In the genomic region with DNA sequence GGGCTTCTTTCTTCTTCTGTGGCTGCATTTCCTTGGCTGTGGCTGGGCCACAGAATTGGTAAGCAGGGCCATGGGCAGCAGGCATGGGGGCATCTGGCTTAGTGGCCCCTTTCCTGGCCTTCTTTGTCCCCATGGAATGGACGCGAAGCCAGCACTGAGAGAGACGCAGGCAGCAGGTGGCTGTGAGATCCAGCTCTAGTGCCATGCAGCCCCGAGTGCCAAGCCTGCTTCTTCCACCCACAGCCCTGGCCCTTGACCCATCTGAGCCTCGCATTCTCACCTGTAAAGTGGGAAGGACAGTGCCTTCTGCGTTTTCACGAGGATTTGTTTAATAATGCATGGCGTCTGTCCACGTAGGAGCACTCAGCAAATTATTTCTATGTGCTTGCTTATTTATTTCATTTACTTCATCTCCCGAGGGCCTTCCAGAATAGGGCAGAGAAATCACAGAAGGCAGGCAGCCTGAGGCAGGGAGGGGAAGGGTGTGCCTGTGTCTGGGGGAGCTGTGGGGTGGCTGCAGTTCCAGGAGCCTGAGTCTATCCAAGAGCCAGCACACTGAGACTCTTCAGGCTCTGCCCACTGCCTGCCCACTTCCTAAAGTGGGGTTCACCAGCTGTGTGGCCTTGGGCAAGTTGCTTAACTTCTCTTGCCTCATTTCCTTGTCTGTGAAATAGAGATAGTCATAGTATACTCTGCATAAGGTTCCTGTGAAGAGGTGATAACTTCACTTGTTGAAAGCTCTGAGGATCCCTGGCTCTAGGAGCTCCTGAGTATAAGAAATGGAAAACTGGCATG, we compare ENCODE assay signal across 23 cellular contexts. TPM values are rescaled to one million over a fixed set of nuclear protein-coding genes. Genes with fewer than 3 reads are reported as not detected.
A peak's percentile ranks its signal among the peaks of the same experiment; 100 is the strongest.
DNase-seq lines count a peak whose midpoint lies in the region; ATAC-seq and TF ChIP-seq lines count a peak whose summit lies in the region.
"Had no signal": no experiment of that assay in that cellular context is flagged by ENCODE, and none has a peak within 500 bp of the region (broad histone marks: within the 10 kb centered on the region; RNA-seq: fewer than 3 reads in every experiment).

No MANE protein-coding gene starts in this region.

- H3K36me3 ChIP-seq in lower lobe of right lung = no peaks in the 10 kb centered on the region
- no peaks in the 10 kb centered on the region for H3K36me3 ChIP-seq in upper lobe of left lung
- H3K36me3 ChIP-seq: BE2C, SJSA1, vagina had no signal

- H3K4me1 Mint-ChIP-seq in T-helper 17 cell = peaks cover 2% of the 10 kb centered on the region
- H3K4me1 Mint-ChIP-seq in type B pancreatic cell (ENCODE audit: unreplicated experiment) = peaks cover 7% of the 10 kb centered on the region
- no peaks in the 10 kb centered on the region for H3K4me1 Mint-ChIP-seq in activated naive CD4-positive, alpha-beta T cell treated with anti-CD3 and anti-CD28 coated beads for 36 hours (ENCODE audit: low read depth)
- H3K4me1 Mint-ChIP-seq: activated B cell treated with CpG ODN at 0.5 μM for 24 hours, memory B cell had no signal

- H3K4me3 Mint-ChIP-seq in T-helper 17 cell (no peak overlapping the region), type B pancreatic cell (no peak overlapping the region)
- no peak overlapping the region for H3K4me3 Mint-ChIP-seq in activated naive CD4-positive, alpha-beta T cell treated with anti-CD3 and anti-CD28 coated beads for 36 hours
- H3K4me3 Mint-ChIP-seq: activated B cell treated with CpG ODN at 0.5 μM for 24 hours; activated CD8-positive, alpha-beta T cell treated with anti-CD3 and anti-CD28 coated beads for 36 hours; memory B cell; naive thymus-derived CD8-positive, alpha-beta T cell; T-helper 2 cell treated with Interferon-gamma antibody and Interleukin-4, amounts not matched to agents 5 μg/mL and 100 μg/mL, for 36 hours had no signal

- H3K4me1 ChIP-seq in lower lobe of right lung = peaks cover 5% of the 10 kb centered on the region
- peaks cover 0 to 11% (median 8%) of the 10 kb centered on the region in 4 donors for H3K4me1 ChIP-seq in upper lobe of left lung
- H3K4me1 ChIP-seq: vagina had no signal

- H3K9me3 ChIP-seq in lower lobe of right lung = no peaks in the 10 kb centered on the region
- H3K9me3 ChIP-seq in upper lobe of left lung = no peaks in the 10 kb centered on the region
- no peaks in the 10 kb centered on the region for H3K9me3 ChIP-seq in T-helper 17 cell (ENCODE audit: control insufficient read depth, low read length, poor library complexity, severe bottlenecking)
- H3K9me3 ChIP-seq: BE2C, SJSA1, vagina had no signal

- CTCF ChIA-PET in activated naive CD4-positive, alpha-beta T cell treated with anti-CD3 and anti-CD28 coated beads for 36 hours (lab: Charles Lee) = interaction anchor here (0.6 kb wide), 1 partner anchor 629 kb away, joined by 4 read pairs; no protein-coding TSS in a partner anchor

- H3K27ac Mint-ChIP-seq in T-helper 17 cell (no peak overlapping the region), type B pancreatic cell (no peak overlapping the region)
- H3K27ac Mint-ChIP-seq in activated naive CD4-positive, alpha-beta T cell treated with anti-CD3 and anti-CD28 coated beads for 36 hours = no peak overlapping the region
- H3K27ac Mint-ChIP-seq: activated B cell treated with CpG ODN at 0.5 μM for 24 hours; activated CD8-positive, alpha-beta T cell treated with anti-CD3 and anti-CD28 coated beads for 36 hours; memory B cell; progenitor cell of endocrine pancreas; T-helper 2 cell treated with Interferon-gamma antibody and Interleukin-4, amounts not matched to agents 5 μg/mL and 100 μg/mL, for 36 hours had no signal

- no peak overlapping the region for H3K4me3 ChIP-seq in lower lobe of right lung
- no peak overlapping the region for H3K4me3 ChIP-seq in upper lobe of left lung
- H3K4me3 ChIP-seq: SJSA1, skin epidermis, vagina had no signal

- H3K36me3 Mint-ChIP-seq in T-helper 17 cell (ENCODE audit: low read depth) = peaks cover 3% of the 10 kb centered on the region
- no peaks in the 10 kb centered on the region for H3K36me3 Mint-ChIP-seq in type B pancreatic cell
- no peaks in the 10 kb centered on the region for H3K36me3 Mint-ChIP-seq in activated naive CD4-positive, alpha-beta T cell treated with anti-CD3 and anti-CD28 coated beads for 36 hours (ENCODE audit: low read depth)
- H3K36me3 Mint-ChIP-seq: memory B cell; naive thymus-derived CD8-positive, alpha-beta T cell had no signal

- 84% methylated on average over 10 of the region's 10 CpGs for WGBS in upper lobe of left lung, 2 donors

- ATAC-seq in Right ventricle myocardium inferior (no peak), Right ventricle myocardium superior (ENCODE audit: poor library complexity) (no peak), lower lobe of right lung (peak; percentile 22 to 70), upper lobe of left lung (ENCODE audit: low FRiP score in 2 of 2) (peak; percentile 34 to 48), T-helper 17 cell (no peak)
- ATAC-seq: activated CD8-positive, alpha-beta T cell treated with anti-CD3 and anti-CD28 coated beads for 36 hours; naive thymus-derived CD8-positive, alpha-beta T cell had no signal

- DNase-seq in Right ventricle myocardium inferior (ENCODE audit: missing footprints) = peak; percentile 61
- DNase-seq in Right ventricle myocardium superior = no peak
- peak; percentile 89 for DNase-seq in SKM-1 treated with dmso at 0.1 percent for 144 hours (lab: John Stamatoyannopoulos, UW; ENCODE audit: unreplicated experiment)
- DNase-seq in lower lobe of right lung = peak; percentile 71
- peak in 1 of 2 donors; percentile 58 for DNase-seq in upper lobe of left lung
- no peak for DNase-seq in T-helper 17 cell
- no peak for DNase-seq in type B pancreatic cell (ENCODE audit: extremely low spot score, unreplicated experiment)
- DNase-seq in activated naive CD4-positive, alpha-beta T cell treated with anti-CD3 and anti-CD28 coated beads for 36 hours = no peak
- DNase-seq: activated B cell treated with CpG ODN at 0.5 μM for 24 hours; activated CD8-positive, alpha-beta T cell treated with anti-CD3 and anti-CD28 coated beads for 36 hours; activated naive CD4-positive, alpha-beta T cell treated with Interleukin-2 at 50 U/mL for 16 hours; activated T-cell treated with anti-CD3 and anti-CD28 coated beads, Interleukin-2, amount 50 U/mL, for 1 hour; BE2C; naive thymus-derived CD8-positive, alpha-beta T cell; NCI-H1694 treated with DMSO at 0.1 percent for 48 hours; NCI-H345; stimulated activated CD4-positive, alpha-beta T cell treated with anti-CD3 and anti-CD28 coated beads, Interleukin-4, amount 100 ng/mL, for 1 hour had no signal

- TF ChIP-seq CTCF in lower lobe of right lung (IDR thresholded peaks at IDR 0.05) (no peak), upper lobe of left lung (IDR thresholded peaks at IDR 0.05) (no peak), type B pancreatic cell (conservative IDR thresholded peaks at IDR 0.05) (no peak)

- H3K27ac ChIP-seq in lower lobe of right lung (no peak overlapping the region), upper lobe of left lung (peak overlapping the region in 3 of 4 donors; percentile 31 to 76 (median 44))
- H3K27ac ChIP-seq: SJSA1, skin epidermis, vagina had no signal

- no peaks in the 10 kb centered on the region for H3K9me3 Mint-ChIP-seq in type B pancreatic cell
- no peaks in the 10 kb centered on the region for H3K9me3 Mint-ChIP-seq in activated naive CD4-positive, alpha-beta T cell treated with anti-CD3 and anti-CD28 coated beads for 36 hours
- H3K9me3 Mint-ChIP-seq: activated B cell treated with CpG ODN at 0.5 μM for 24 hours; activated CD8-positive, alpha-beta T cell treated with anti-CD3 and anti-CD28 coated beads for 36 hours; memory B cell; naive thymus-derived CD8-positive, alpha-beta T cell; T-helper 2 cell treated with Interferon-gamma antibody and Interleukin-4, amounts not matched to agents 5 μg/mL and 100 μg/mL, for 36 hours had no signal

- TF ChIP-seq EP300 in upper lobe of left lung (IDR thresholded peaks at IDR 0.05) = no peak

- no peaks in the 10 kb centered on the region for H3K27me3 ChIP-seq in lower lobe of right lung (ENCODE audit: low read depth)
- H3K27me3 ChIP-seq in upper lobe of left lung = no peaks in the 10 kb centered on the region
- H3K27me3 ChIP-seq: BE2C, vagina had no signal

- intact Hi-C loops in Right ventricle myocardium inferior (cut with DNase I) (no loop called here), Right ventricle myocardium superior (cut with DNase I) (no loop called here), lower lobe of right lung (cut with DNase I) (no loop called here)
- intact Hi-C loops in activated naive CD4-positive, alpha-beta T cell treated with anti-CD3 and anti-CD28 coated beads for 36 hours (cut with micrococcal nuclease) = no loop called here

- TF ChIP-seq POLR2A in upper lobe of left lung (IDR thresholded peaks at IDR 0.05) = no peak

- H3K27me3 Mint-ChIP-seq in T-helper 17 cell = peaks cover 20% of the 10 kb centered on the region
- H3K27me3 Mint-ChIP-seq in type B pancreatic cell = peaks cover 20% of the 10 kb centered on the region
- H3K27me3 Mint-ChIP-seq in activated naive CD4-positive, alpha-beta T cell treated with anti-CD3 and anti-CD28 coated beads for 36 hours (ENCODE audit: low read depth) = peaks cover 2% of the 10 kb centered on the region

RNA-seq across cellular contexts. Expression of a gene that starts 55.2 kb away (rescaled TPM):
- total RNA-seq in Right ventricle myocardium inferior (1.4 TPM), Right ventricle myocardium superior (1.8 TPM), lower lobe of right lung (5.0 TPM), upper lobe of left lung (1 to 10 TPM; 2.1 to 8.2 (median 4.3) TPM), T-helper 17 cell (1 to 10 TPM; 3.3 to 3.6 TPM), type B pancreatic cell (ENCODE audit: low replicate concordance) (2.6 and 4.0 TPM in 2 replicates)
- under 1 TPM; 0.52 to 0.76 TPM for total RNA-seq in activated naive CD4-positive, alpha-beta T cell treated with anti-CD3 and anti-CD28 coated beads for 36 hours
- total RNA-seq: SJSA1 had no signal

Comparison
In these comparisons a context has a peak if more than half of its experiments do, and no peak if none do; other contexts are left out.
1. DNase-seq: peak in Right ventricle myocardium inferior (single experiment), SKM-1 treated with dmso at 0.1 percent for 144 hours (single experiment) and lower lobe of right lung (single experiment); none in Right ventricle myocardium superior (single experiment), T-helper 17 cell (0 of 3), type B pancreatic cell (single experiment) and activated naive CD4-positive, alpha-beta T cell treated with anti-CD3 and anti-CD28 coated beads for 36 hours (single experiment).
2. ATAC-seq: peak in lower lobe of right lung (2 of 2) and upper lobe of left lung (2 of 2); none in Right ventricle myocardium inferior (single experiment), Right ventricle myocardium superior (single experiment) and T-helper 17 cell (single experiment).